Comparison of ENCODE assay signal across 8 cellular contexts in genomic region chr17:67379251-67379630, GRCh38. TPM values are rescaled to one million over a fixed set of nuclear protein-coding genes. Genes with fewer than 3 reads are reported as not detected.
A peak's percentile ranks its signal among the peaks of the same experiment; 100 is the strongest.
DNase-seq lines count a peak whose midpoint lies in the region; ATAC-seq and TF ChIP-seq lines count a peak whose summit lies in the region.

No MANE protein-coding gene starts in this region.

- CTCF ChIA-PET in T-cell (lab: Charles Lee), result interaction anchor here (0.6 to 6.5 kb wide), 17 partner anchors 13 to 343 kb away, joined by 3 to 86 read pairs (median 4); partner anchors contain the start of gene PSMD12 (in 1 of the 2)

- H3K4me3 ChIP-seq in GM08714 (ENCODE audit: low read length) (peak overlapping the region; percentile 73), fibroblast of villous mesenchyme (ENCODE audit: low read depth, low read length) (peak overlapping the region; percentile 85), retinal pigment epithelial cell (ENCODE audit: low read length) (peak overlapping the region; percentile 56)

- POLR2A ChIA-PET in T-cell (lab: Charles Lee), result interaction anchor here (0.6 to 2.2 kb wide), 7 partner anchors 8 to 98 kb away, joined by 3 to 7 read pairs (median 4); no protein-coding TSS in a partner anchor

- peaks cover 28% of the 10 kb centered on the region for H3K36me3 Mint-ChIP-seq in T-cell

- peak in 1 of 34 experiments; percentile 31 for DNase-seq in T-cell
- DNase-seq in fibroblast of villous mesenchyme (ENCODE audit: low read depth), result no peak
- no peak for DNase-seq in retinal pigment epithelial cell (ENCODE audit: low read depth)
- DNase-seq in effector CD4-positive, alpha-beta T cell, result no peak
- DNase-seq in A172 (ENCODE audit: low spot score), result no peak

- ATAC-seq in T-cell (replicated peaks in 1 of 4) (no peak), GM18498 (IDR thresholded peaks at IDR 0.05; ENCODE audit: unreplicated experiment) (no peak), HG02588 (IDR thresholded peaks at IDR 0.05; ENCODE audit: unreplicated experiment) (no peak)

- no peaks in the 10 kb centered on the region for H3K9me3 Mint-ChIP-seq in T-cell

- peak overlapping the region; percentile 96 for H3K27ac Mint-ChIP-seq in T-cell

- TF ChIP-seq CTCF in fibroblast of villous mesenchyme (IDR thresholded peaks at IDR 0.05; ENCODE audit: insufficient read depth, low read depth, low read length) (no peak), retinal pigment epithelial cell (conservative IDR thresholded peaks at IDR 0.05; ENCODE audit: low read depth, low read length) (no peak)

- H3K4me3 Mint-ChIP-seq in T-cell, result peak overlapping the region; percentile 89 to 97 (median 94)

- H3K4me1 Mint-ChIP-seq in T-cell, result peaks cover 56 to 71% (median 70%) of the 10 kb centered on the region in 3 donors

- no peaks in the 10 kb centered on the region for H3K27me3 Mint-ChIP-seq in T-cell

RNA-seq across cellular contexts. Expression of gene PITPNC1, which starts 2.2 kb away (rescaled TPM):
- total RNA-seq in T-cell (100 to 1,000 TPM in 3 of 5 donors, 10 to 100 TPM in 2; 82.6 to 132 (median 111) TPM), fibroblast of villous mesenchyme (3.9 and 4.3 TPM in 2 replicates)
- 2.0 and 2.7 TPM in 2 replicates for total RNA-seq in A172 (2014; rRNA removed; shearing (Covaris generic))

RNA-seq across cellular contexts. Expression of gene PSMD12, which starts 12.9 kb away (rescaled TPM):
- total RNA-seq in T-cell (10 to 100 TPM; 28.1 to 49.9 (median 37.7) TPM), fibroblast of villous mesenchyme (19.6 and 32.4 TPM in 2 replicates)
- total RNA-seq in A172 (2014; rRNA removed; shearing (Covaris generic)), result 58.1 and 59.4 TPM in 2 replicates

Comparison
In these comparisons a context has a peak if more than half of its experiments do, and no peak if none do; other contexts are left out.
1. RNA of gene PITPNC1, which starts 2.2 kb away (total RNA-seq): 82.6 to 132 TPM in T-cell; 3.9 to 4.3 TPM in fibroblast of villous mesenchyme and 2.0 to 2.7 TPM in A172; every median in the first group is over 10 times any median in the second.
2. Peak in every context shown above with its lines, with median percentiles within 50 percentile points of each other: H3K4me3 ChIP-seq.